ENCODE assay signal across 17 cellular contexts in the genomic region with DNA sequence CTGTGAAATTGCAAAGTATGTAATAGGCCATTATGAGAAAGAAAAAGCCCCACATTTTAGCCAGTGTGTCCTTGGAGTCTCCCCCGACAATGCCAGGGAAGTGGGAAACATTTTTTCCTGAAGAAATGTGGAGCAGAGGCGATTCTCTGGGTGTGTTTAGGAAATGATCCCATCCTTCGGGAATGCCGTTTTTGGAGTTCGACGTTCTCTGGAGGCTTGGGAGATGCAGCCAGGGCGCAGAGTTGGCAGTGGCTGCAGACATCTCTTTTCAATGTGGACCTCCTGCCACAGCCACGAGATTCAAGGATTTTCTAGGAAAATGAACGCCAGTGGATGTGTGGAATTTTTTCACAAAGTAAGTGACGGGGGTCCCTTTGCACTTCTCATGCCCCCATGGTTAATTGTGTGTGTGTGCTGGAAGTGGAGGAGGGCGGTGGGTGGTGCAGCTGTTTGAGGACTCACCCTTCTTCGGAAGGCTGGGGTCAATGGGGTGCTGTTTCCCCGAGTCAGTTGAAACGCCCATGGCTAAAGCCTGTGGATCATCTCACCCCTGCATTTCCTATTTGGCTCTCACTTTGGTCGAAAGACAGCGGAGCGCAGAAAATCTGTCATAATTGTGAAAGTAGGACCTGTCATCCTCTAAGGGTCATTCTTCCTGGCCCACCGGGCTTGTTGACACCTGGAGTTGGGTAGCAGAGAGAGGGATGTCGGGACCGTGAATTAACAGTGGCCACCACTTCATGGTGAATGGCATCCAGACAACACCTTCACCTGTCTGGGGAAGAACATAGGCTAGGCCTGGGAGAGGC.
DNase-seq lines count a peak whose midpoint lies in the region; ATAC-seq and TF ChIP-seq lines count a peak whose summit lies in the region.
"Had no signal": no experiment of that assay in that cellular context is flagged by ENCODE, and none has a peak within 500 bp of the region (broad histone marks: within the 10 kb centered on the region; RNA-seq: fewer than 3 reads in every experiment).

No MANE protein-coding gene starts in this region.

- no peaks in the 10 kb centered on the region for H3K9me3 Mint-ChIP-seq in activated CD8-positive, alpha-beta T cell treated with anti-CD3 and anti-CD28 coated beads, Interleukin-2, amount 10 ng/mL, durations not matched to agents 7 days and 5 days (ENCODE audit: insufficient read depth)
- H3K9me3 Mint-ChIP-seq in activated CD8-positive, alpha-beta T cell treated with anti-CD3 and anti-CD28 coated beads for 36 hours, result no peaks in the 10 kb centered on the region
- no peaks in the 10 kb centered on the region for H3K9me3 Mint-ChIP-seq in activated CD4-positive, alpha-beta T cell treated with anti-CD3 and anti-CD28 coated beads for 36 hours (ENCODE audit: low read depth)
- H3K9me3 Mint-ChIP-seq: nephron had no signal

- no peak for ATAC-seq in activated CD8-positive, alpha-beta T cell treated with anti-CD3 and anti-CD28 coated beads, Interleukin-2, amount 10 ng/mL, durations not matched to agents 7 days and 5 days
- ATAC-seq in activated CD8-positive, alpha-beta T cell treated with anti-CD3 and anti-CD28 coated beads for 36 hours, result no peak
- ATAC-seq in T-helper 17 cell (no peak), HG02981 (IDR thresholded peaks at IDR 0.05; ENCODE audit: unreplicated experiment) (no peak)
- no peak for ATAC-seq in activated CD4-positive, alpha-beta T cell treated with anti-CD3 and anti-CD28 coated beads for 36 hours

- H3K4me1 ChIP-seq in stomach, result peaks cover 22 to 57% (median 31%) of the 10 kb centered on the region in 4 donors
- H3K4me1 ChIP-seq in prostate gland (replicated peaks), result no peaks in the 10 kb centered on the region
- H3K4me1 ChIP-seq: SJCRH30 had no signal

- no peak for TF ChIP-seq EP300 in stomach (IDR thresholded peaks at IDR 0.05)

- TF ChIP-seq POLR2A in stomach (IDR thresholded peaks at IDR 0.05) (no peak), prostate gland (IDR thresholded peaks at IDR 0.05) (no peak)

- H3K4me3 ChIP-seq in fibroblast of the aortic adventitia (ENCODE audit: low read depth, low read length), result no peak overlapping the region
- no peak overlapping the region for H3K4me3 ChIP-seq in stomach
- H3K4me3 ChIP-seq in prostate gland, result no peak overlapping the region
- H3K4me3 ChIP-seq: esophagus muscularis mucosa, SJCRH30, skin epidermis had no signal

- H3K4me3 Mint-ChIP-seq in activated CD8-positive, alpha-beta T cell treated with anti-CD3 and anti-CD28 coated beads, Interleukin-2, amount 10 ng/mL, durations not matched to agents 7 days and 5 days, result no peak overlapping the region
- no peak overlapping the region for H3K4me3 Mint-ChIP-seq in activated CD8-positive, alpha-beta T cell treated with anti-CD3 and anti-CD28 coated beads for 36 hours
- H3K4me3 Mint-ChIP-seq in T-helper 17 cell, result no peak overlapping the region
- no peak overlapping the region for H3K4me3 Mint-ChIP-seq in activated CD4-positive, alpha-beta T cell treated with anti-CD3 and anti-CD28 coated beads for 36 hours
- H3K4me3 Mint-ChIP-seq: nephron had no signal

- H3K36me3 ChIP-seq in stomach (peaks cover 0 to 6% (median 2%) of the 10 kb centered on the region in 4 donors), prostate gland (no peaks in the 10 kb centered on the region)
- H3K36me3 ChIP-seq: esophagus muscularis mucosa, SJCRH30 had no signal

- H3K36me3 Mint-ChIP-seq in activated CD8-positive, alpha-beta T cell treated with anti-CD3 and anti-CD28 coated beads, Interleukin-2, amount 10 ng/mL, durations not matched to agents 7 days and 5 days (ENCODE audit: low read depth), result peaks cover 37% of the 10 kb centered on the region
- no peaks in the 10 kb centered on the region for H3K36me3 Mint-ChIP-seq in activated CD8-positive, alpha-beta T cell treated with anti-CD3 and anti-CD28 coated beads for 36 hours (ENCODE audit: low read depth)
- H3K36me3 Mint-ChIP-seq in T-helper 17 cell (ENCODE audit: low read depth), result no peaks in the 10 kb centered on the region
- peaks cover 1% of the 10 kb centered on the region for H3K36me3 Mint-ChIP-seq in activated CD4-positive, alpha-beta T cell treated with anti-CD3 and anti-CD28 coated beads for 36 hours (ENCODE audit: low read depth)

- peak overlapping the region; percentile 37 for H3K27ac Mint-ChIP-seq in activated CD8-positive, alpha-beta T cell treated with anti-CD3 and anti-CD28 coated beads, Interleukin-2, amount 10 ng/mL, durations not matched to agents 7 days and 5 days
- no peak overlapping the region for H3K27ac Mint-ChIP-seq in activated CD8-positive, alpha-beta T cell treated with anti-CD3 and anti-CD28 coated beads for 36 hours
- peak overlapping the region; percentile 24 for H3K27ac Mint-ChIP-seq in T-helper 17 cell
- no peak overlapping the region for H3K27ac Mint-ChIP-seq in activated CD4-positive, alpha-beta T cell treated with anti-CD3 and anti-CD28 coated beads for 36 hours
- H3K27ac Mint-ChIP-seq: nephron had no signal

- WGBS in stomach, 5 donors, result 71 to 87% (median 81%) methylated on average over 20 of the region's 20 CpGs
- 86% methylated on average over 20 of the region's 20 CpGs for WGBS in prostate gland

- H3K27me3 Mint-ChIP-seq in activated CD8-positive, alpha-beta T cell treated with anti-CD3 and anti-CD28 coated beads, Interleukin-2, amount 10 ng/mL, durations not matched to agents 7 days and 5 days (ENCODE audit: low read depth), result no peaks in the 10 kb centered on the region
- no peaks in the 10 kb centered on the region for H3K27me3 Mint-ChIP-seq in activated CD8-positive, alpha-beta T cell treated with anti-CD3 and anti-CD28 coated beads for 36 hours
- no peaks in the 10 kb centered on the region for H3K27me3 Mint-ChIP-seq in T-helper 17 cell
- no peaks in the 10 kb centered on the region for H3K27me3 Mint-ChIP-seq in activated CD4-positive, alpha-beta T cell treated with anti-CD3 and anti-CD28 coated beads for 36 hours

- POLR2A ChIA-PET in activated CD8-positive, alpha-beta T cell treated with anti-CD3 and anti-CD28 coated beads, Interleukin-2, amount 10 ng/mL, durations not matched to agents 7 days and 5 days (lab: Charles Lee), result interaction anchor here (0.6 kb wide), 1 partner anchor 60 kb away, joined by 3 read pairs; no protein-coding TSS in a partner anchor
- POLR2A ChIA-PET in activated CD8-positive, alpha-beta T cell treated with anti-CD3 and anti-CD28 coated beads for 36 hours (lab: Charles Lee), result no interaction called here
- POLR2A ChIA-PET in activated CD4-positive, alpha-beta T cell treated with anti-CD3 and anti-CD28 coated beads for 36 hours (lab: Charles Lee), result no interaction called here

- CTCF ChIA-PET in activated CD8-positive, alpha-beta T cell treated with anti-CD3 and anti-CD28 coated beads, Interleukin-2, amount 10 ng/mL, durations not matched to agents 7 days and 5 days (lab: Charles Lee), result no interaction called here
- CTCF ChIA-PET in activated CD8-positive, alpha-beta T cell treated with anti-CD3 and anti-CD28 coated beads for 36 hours (lab: Charles Lee), result no interaction called here
- CTCF ChIA-PET in activated CD4-positive, alpha-beta T cell treated with anti-CD3 and anti-CD28 coated beads for 36 hours (lab: Charles Lee), result no interaction called here

- H3K9me3 ChIP-seq in T-helper 17 cell (ENCODE audit: control insufficient read depth, low read length, poor library complexity, severe bottlenecking) (no peaks in the 10 kb centered on the region), stomach (no peaks in the 10 kb centered on the region), prostate gland (no peaks in the 10 kb centered on the region)
- H3K9me3 ChIP-seq: esophagus muscularis mucosa, SJCRH30 had no signal

- no peaks in the 10 kb centered on the region for H3K27me3 ChIP-seq in stomach
- no peaks in the 10 kb centered on the region for H3K27me3 ChIP-seq in prostate gland (replicated peaks; ENCODE audit: insufficient read depth)
- H3K27me3 ChIP-seq: esophagus muscularis mucosa, SJCRH30 had no signal

- no peak for TF ChIP-seq CTCF in activated CD8-positive, alpha-beta T cell treated with anti-CD3 and anti-CD28 coated beads for 36 hours (IDR thresholded peaks at IDR 0.05)
- no peak for TF ChIP-seq CTCF in fibroblast of the aortic adventitia (IDR thresholded peaks at IDR 0.05; ENCODE audit: insufficient read depth, low read length)
- no peak for TF ChIP-seq CTCF in stomach (IDR thresholded peaks at IDR 0.05)
- TF ChIP-seq CTCF in prostate gland (IDR thresholded peaks at IDR 0.05), result no peak

- H3K27ac ChIP-seq in stomach, result peak overlapping the region in 4 of 5 donors; percentile 6 to 49 (median 14)
- no peak overlapping the region for H3K27ac ChIP-seq in prostate gland
- H3K27ac ChIP-seq: 22Rv1, SJCRH30 had no signal

- DNase-seq in activated CD8-positive, alpha-beta T cell treated with anti-CD3 and anti-CD28 coated beads, Interleukin-2, amount 10 ng/mL, durations not matched to agents 7 days and 5 days, result no peak
- no peak for DNase-seq in activated CD8-positive, alpha-beta T cell treated with anti-CD3 and anti-CD28 coated beads for 36 hours
- DNase-seq in T-helper 17 cell (no peak), fibroblast of the aortic adventitia (ENCODE audit: low read depth) (peak; percentile 89), stomach (no peak), prostate gland (ENCODE audit: low spot score) (no peak)
- no peak for DNase-seq in activated CD4-positive, alpha-beta T cell treated with anti-CD3 and anti-CD28 coated beads for 36 hours
- DNase-seq: activated gamma-delta T cell treated with Interleukin-2 at 50 U/mL for 16 hours, KG1, NCI-H1694 treated with DMSO at 0.1 percent for 48 hours, SJCRH30, substantia nigra had no signal

- intact Hi-C loops in activated CD8-positive, alpha-beta T cell treated with anti-CD3 and anti-CD28 coated beads for 36 hours (cut with micrococcal nuclease), result no loop called here
- intact Hi-C loops in stomach (cut with DNase I; ENCODE audit: low total_unique reads), result no loop called here
- intact Hi-C loops in activated CD4-positive, alpha-beta T cell treated with anti-CD3 and anti-CD28 coated beads for 36 hours (cut with DNase I, micrococcal nuclease), result no loop called here
- intact Hi-C loops in prostate gland (cut with DNase I), result no loop called here

- H3K4me1 Mint-ChIP-seq in activated CD8-positive, alpha-beta T cell treated with anti-CD3 and anti-CD28 coated beads, Interleukin-2, amount 10 ng/mL, durations not matched to agents 7 days and 5 days (ENCODE audit: low read depth), result peaks cover 74% of the 10 kb centered on the region
- H3K4me1 Mint-ChIP-seq in activated CD8-positive, alpha-beta T cell treated with anti-CD3 and anti-CD28 coated beads for 36 hours (ENCODE audit: low read depth), result peaks cover 45% of the 10 kb centered on the region
- peaks cover 32% of the 10 kb centered on the region for H3K4me1 Mint-ChIP-seq in T-helper 17 cell
- peaks cover 39% of the 10 kb centered on the region for H3K4me1 Mint-ChIP-seq in activated CD4-positive, alpha-beta T cell treated with anti-CD3 and anti-CD28 coated beads for 36 hours

Comparison
In these comparisons a context has a peak if more than half of its experiments do, and no peak if none do; other contexts are left out.
1. H3K27ac Mint-ChIP-seq: peak in activated CD8-positive, alpha-beta T cell treated with anti-CD3 and anti-CD28 coated beads, Interleukin-2, amount 10 ng/mL, durations not matched to agents 7 days and 5 days (single experiment) and T-helper 17 cell (single experiment); none in activated CD8-positive, alpha-beta T cell treated with anti-CD3 and anti-CD28 coated beads for 36 hours (single experiment) and activated CD4-positive, alpha-beta T cell treated with anti-CD3 and anti-CD28 coated beads for 36 hours (single experiment).
2. H3K27ac ChIP-seq: peak in stomach (4 of 5); none in prostate gland (0 of 2).